In genomic region chr10:124738441-124738840, GRCh38 we compare ENCODE assay signal across 11 cellular contexts. TPM values are rescaled to one million over a fixed set of nuclear protein-coding genes. Genes with fewer than 3 reads are reported as not detected.
DNase-seq lines count a peak whose midpoint lies in the region; ATAC-seq and TF ChIP-seq lines count a peak whose summit lies in the region.
"Had no signal": no experiment of that assay in that cellular context is flagged by ENCODE, and none has a peak within 500 bp of the region (broad histone marks: within the 10 kb centered on the region; RNA-seq: fewer than 3 reads in every experiment).

No MANE protein-coding gene starts in this region.

- H3K27ac Mint-ChIP-seq in activated naive CD8-positive, alpha-beta T cell treated with anti-CD3 and anti-CD28 coated beads, Interleukin-2, amount 50 U/mL, for 24 hours: peak overlapping the region; percentile 16

- no peak for ATAC-seq in activated CD4-positive, CD25-positive, alpha-beta regulatory T cell treated with anti-CD3 and anti-CD28 coated beads, Interleukin-2, amount 50 U/mL, for 24 hours
- no peak for ATAC-seq in activated naive CD8-positive, alpha-beta T cell treated with anti-CD3 and anti-CD28 coated beads, Interleukin-2, amount 50 U/mL, for 24 hours
- ATAC-seq in GM21737 (IDR thresholded peaks at IDR 0.05; ENCODE audit: unreplicated experiment): no peak

- H3K27me3 Mint-ChIP-seq in activated naive CD8-positive, alpha-beta T cell treated with anti-CD3 and anti-CD28 coated beads, Interleukin-2, amount 50 U/mL, for 24 hours: peaks cover 6% of the 10 kb centered on the region

- no peaks in the 10 kb centered on the region for H3K36me3 ChIP-seq in brain microvascular endothelial cell (replicated peaks)

- no peak overlapping the region for H3K4me3 ChIP-seq in brain microvascular endothelial cell (ENCODE audit: low read depth, low read length)

- H3K27me3 ChIP-seq in brain microvascular endothelial cell (replicated peaks): no peaks in the 10 kb centered on the region

- TF ChIP-seq CTCF in brain microvascular endothelial cell (IDR thresholded peaks at IDR 0.05; ENCODE audit: low read depth, low read length, missing control alignments): no peak

- peak; percentile 25 for DNase-seq in activated CD4-positive, CD25-positive, alpha-beta regulatory T cell treated with anti-CD3 and anti-CD28 coated beads, Interleukin-2, amount 50 U/mL, for 72 hours
- DNase-seq in activated naive CD8-positive, alpha-beta T cell treated with anti-CD3 and anti-CD28 coated beads, Interleukin-2, amount 50 U/mL, for 24 hours: no peak
- DNase-seq in medulla oblongata (ENCODE audit: extremely low spot score) (peak; percentile 17), GM19240 (ENCODE audit: insufficient read length, low spot score) (no peak), brain microvascular endothelial cell (no peak)
- DNase-seq: activated CD8-positive, alpha-beta memory T cell treated with anti-CD3 and anti-CD28 coated beads, Interleukin-2, amount 50 U/mL, for 4 hours; DMS53; NCI-H2171 treated with DMSO at 0.1 percent for 48 hours had no signal

- no peaks in the 10 kb centered on the region for H3K9me3 Mint-ChIP-seq in activated naive CD8-positive, alpha-beta T cell treated with anti-CD3 and anti-CD28 coated beads, Interleukin-2, amount 50 U/mL, for 24 hours

- in situ Hi-C loops in brain microvascular endothelial cell (cut with HindIII; ENCODE audit: low pct_ligation_motif_present, low sequenced_read_pairs): no loop called here

- H3K4me3 Mint-ChIP-seq in activated naive CD8-positive, alpha-beta T cell treated with anti-CD3 and anti-CD28 coated beads, Interleukin-2, amount 50 U/mL, for 24 hours: no peak overlapping the region

- peak overlapping the region; percentile 93 for H3K27ac ChIP-seq in temporal lobe (ENCODE audit: low read depth, low read length)
- no peak overlapping the region for H3K27ac ChIP-seq in brain microvascular endothelial cell

- peaks cover 91% of the 10 kb centered on the region for H3K4me1 Mint-ChIP-seq in activated naive CD8-positive, alpha-beta T cell treated with anti-CD3 and anti-CD28 coated beads, Interleukin-2, amount 50 U/mL, for 24 hours

- peaks cover 4% of the 10 kb centered on the region for H3K36me3 Mint-ChIP-seq in activated naive CD8-positive, alpha-beta T cell treated with anti-CD3 and anti-CD28 coated beads, Interleukin-2, amount 50 U/mL, for 24 hours (ENCODE audit: low read depth)

RNA-seq across cellular contexts. Expression of gene FAM53B, which starts 5.7 kb away (rescaled TPM):
- 17.0 TPM for total RNA-seq in temporal lobe

RNA-seq across cellular contexts. Expression of gene EEF1AKMT2, which starts 53.2 kb away (rescaled TPM):
- total RNA-seq in temporal lobe: 36.9 TPM

Comparison
In these comparisons a context has a peak if more than half of its experiments do, and no peak if none do; other contexts are left out.
1. DNase-seq: peak in activated CD4-positive, CD25-positive, alpha-beta regulatory T cell treated with anti-CD3 and anti-CD28 coated beads, Interleukin-2, amount 50 U/mL, for 72 hours (single experiment) and medulla oblongata (single experiment); none in activated naive CD8-positive, alpha-beta T cell treated with anti-CD3 and anti-CD28 coated beads, Interleukin-2, amount 50 U/mL, for 24 hours (single experiment), GM19240 (single experiment) and brain microvascular endothelial cell (single experiment).